In genomic region chr12:20646239-20646827, GRCh38 we compare ENCODE assay signal across 8 cellular contexts. TPM values are rescaled to one million over a fixed set of nuclear protein-coding genes. Genes with fewer than 3 reads are reported as not detected.
DNase-seq lines count a peak whose midpoint lies in the region; ATAC-seq, FAIRE-seq and TF ChIP-seq lines count a peak whose summit lies in the region.

No MANE protein-coding gene starts in this region.

- no peak overlapping the region for H3K27ac ChIP-seq in Peyer's patch
- H3K27ac ChIP-seq in small intestine (ENCODE audit: low read depth in 1 of 2, low read length in 1 of 2): no peak overlapping the region

- WGBS in small intestine, 3 donors: 64 to 82% (median 67%) methylated on average over 3 of the region's 3 CpGs

- no peak for TF ChIP-seq POLR2A in Peyer's patch (IDR thresholded peaks at IDR 0.05)

- no peak for ATAC-seq in T-cell (replicated peaks in 1 of 4)

- H3K27me3 ChIP-seq in Peyer's patch (no peaks in the 10 kb centered on the region), small intestine (ENCODE audit: control insufficient read depth in 2 of 2, insufficient read depth in 2 of 2, low read length in 2 of 2) (no peaks in the 10 kb centered on the region)

- H3K36me3 ChIP-seq in Peyer's patch: peaks cover 0 to 34% (median 0%) of the 10 kb centered on the region in 3 donors
- H3K36me3 ChIP-seq in small intestine (ENCODE audit: control insufficient read depth in 2 of 2, insufficient read depth in 2 of 2, low read length in 2 of 2): peaks cover 0 to 2% of the 10 kb centered on the region in 2 donors

- DNase-seq in DMS53 treated with DMSO at 0.1 percent for 48 hours (lab: John Stamatoyannopoulos, UW; ENCODE audit: unreplicated experiment) (peak; percentile 90), HT-29 (ENCODE audit: low spot score) (peak; percentile 55), Peyer's patch (no peak), fibroblast of the conjunctiva (ENCODE audit: low read depth) (peak; percentile 47), putamen (ENCODE audit: low spot score) (peak; percentile 33), small intestine (no peak), T-cell (no peak), epidermal melanocyte (ENCODE audit: insufficient read length, low spot score) (no peak)

- peak in 4 of 6 experiments; percentile 33 to 51 (median 40) for TF ChIP-seq CTCF in Peyer's patch (IDR thresholded peaks at IDR 0.05)

- no peaks in the 10 kb centered on the region for H3K4me1 ChIP-seq in Peyer's patch
- no peaks in the 10 kb centered on the region for H3K4me1 ChIP-seq in small intestine (ENCODE audit: control insufficient read depth in 2 of 2, insufficient read depth in 1 of 2, low read depth in 1 of 2, low read length in 1 of 2)

- no peak overlapping the region for H3K27ac Mint-ChIP-seq in T-cell

- H3K9me3 ChIP-seq in Peyer's patch: no peaks in the 10 kb centered on the region
- H3K9me3 ChIP-seq in small intestine (ENCODE audit: control insufficient read depth, low read depth): no peaks in the 10 kb centered on the region

- FAIRE-seq in small intestine (lab: Jason Lieb, UNC): no peak

- no peaks in the 10 kb centered on the region for H3K9me3 Mint-ChIP-seq in T-cell

- H3K36me3 Mint-ChIP-seq in T-cell: no peaks in the 10 kb centered on the region

- H3K4me1 Mint-ChIP-seq in T-cell: no peaks in the 10 kb centered on the region

- POLR2A ChIA-PET in T-cell (lab: Charles Lee): no interaction called here

- CTCF ChIA-PET in T-cell (lab: Charles Lee): no interaction called here

- H3K27me3 Mint-ChIP-seq in T-cell: no peaks in the 10 kb centered on the region

- H3K4me3 Mint-ChIP-seq in T-cell: no peak overlapping the region

- no peak overlapping the region for H3K4me3 ChIP-seq in Peyer's patch
- no peak overlapping the region for H3K4me3 ChIP-seq in small intestine (ENCODE audit: low read depth in 1 of 2, low read length in 2 of 2)

RNA-seq across cellular contexts. Expression of gene SLCO1C1, which starts 48.8 kb away (rescaled TPM):
- total RNA-seq in HT-29 (2014; rRNA removed; shearing (Covaris generic)): not detected in 2 replicates
- total RNA-seq in Peyer's patch (1 to 10 TPM in 3 of 4 donors, not detected in 1; 1.0 to 2.8 (median 2.7) TPM), T-cell (not detected)
- polyA plus RNA-seq in small intestine: under 1 TPM in 1 of 3 donors, not detected in 2; 0.09 TPM

Comparison
In these comparisons a context has a peak if more than half of its experiments do, and no peak if none do; other contexts are left out.
1. DNase-seq: peak in DMS53 treated with DMSO at 0.1 percent for 48 hours (single experiment), HT-29 (single experiment), fibroblast of the conjunctiva (single experiment) and putamen (single experiment); none in Peyer's patch (0 of 3), small intestine (single experiment), T-cell (0 of 34) and epidermal melanocyte (single experiment).